In the genomic region with DNA sequence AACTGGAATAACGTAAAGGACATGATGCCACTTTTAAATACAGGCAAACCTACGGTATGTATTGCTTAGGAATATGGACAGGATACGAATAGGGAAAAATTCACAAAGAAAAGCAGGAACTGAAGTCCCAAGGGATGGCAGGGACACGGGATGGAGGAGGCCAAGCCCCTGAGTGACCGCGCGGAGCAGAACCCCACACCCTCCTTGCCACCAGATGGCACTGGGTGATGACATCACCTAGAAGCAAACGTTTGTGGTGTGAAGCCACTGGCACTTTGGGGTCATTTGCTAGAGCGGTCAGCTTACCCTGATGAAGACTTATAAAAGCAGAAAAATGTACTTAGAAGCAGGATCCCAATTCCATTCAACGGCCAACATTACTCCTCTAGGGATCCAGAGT, we compare ENCODE assay signal across 2 cellular contexts.
TF ChIP-seq lines count a peak whose summit lies in the region.

No MANE protein-coding gene starts in this region.

TF ChIP-seq in HCT116, 20 proteins besides CTCF, POLR2A, EP300 and RAD21:
- TF ChIP-seq SRF (IDR thresholded peaks at IDR 0.05; ENCODE audit: low read depth) (no peak), FOSL1 (IDR thresholded peaks at IDR 0.05; ENCODE audit: low read depth) (no peak), YY1 (IDR thresholded peaks at IDR 0.05; ENCODE audit: extremely low read depth, insufficient replicate concordance, low read depth, low read length) (no peak), CBX3 (IDR thresholded peaks at IDR 0.05; ENCODE audit: low read depth) (no peak), MAX (IDR thresholded peaks at IDR 0.05) (no peak), EGR1 (IDR thresholded peaks at IDR 0.05; ENCODE audit: low read depth) (no peak), SIN3A (IDR thresholded peaks at IDR 0.05; ENCODE audit: low read depth) (no peak), SP1 (IDR thresholded peaks at IDR 0.05; ENCODE audit: low read depth) (no peak), CEBPB (IDR thresholded peaks at IDR 0.05; ENCODE audit: low read depth) (no peak), EZH2phosphoT487 (IDR thresholded peaks at IDR 0.05; ENCODE audit: borderline replicate concordance) (no peak), EZH2 (IDR thresholded peaks at IDR 0.05) (no peak), ZFX (IDR thresholded peaks at IDR 0.05) (no peak), ELF1 (IDR thresholded peaks at IDR 0.05; ENCODE audit: borderline replicate concordance, low read depth) (no peak), POLR2AphosphoS5 (IDR thresholded peaks at IDR 0.05; ENCODE audit: low read depth, low read length) (no peak), ZNF274 (IDR thresholded peaks at IDR 0.05; ENCODE audit: low read depth, low read length) (no peak), TCF7L2 (IDR thresholded peaks at IDR 0.05; ENCODE audit: borderline replicate concordance, extremely low read depth, insufficient read depth, insufficient read length) (no peak), JUND (IDR thresholded peaks at IDR 0.05) (no peak), ATF3 (IDR thresholded peaks at IDR 0.05) (no peak)
- TF ChIP-seq, protein P1, sequence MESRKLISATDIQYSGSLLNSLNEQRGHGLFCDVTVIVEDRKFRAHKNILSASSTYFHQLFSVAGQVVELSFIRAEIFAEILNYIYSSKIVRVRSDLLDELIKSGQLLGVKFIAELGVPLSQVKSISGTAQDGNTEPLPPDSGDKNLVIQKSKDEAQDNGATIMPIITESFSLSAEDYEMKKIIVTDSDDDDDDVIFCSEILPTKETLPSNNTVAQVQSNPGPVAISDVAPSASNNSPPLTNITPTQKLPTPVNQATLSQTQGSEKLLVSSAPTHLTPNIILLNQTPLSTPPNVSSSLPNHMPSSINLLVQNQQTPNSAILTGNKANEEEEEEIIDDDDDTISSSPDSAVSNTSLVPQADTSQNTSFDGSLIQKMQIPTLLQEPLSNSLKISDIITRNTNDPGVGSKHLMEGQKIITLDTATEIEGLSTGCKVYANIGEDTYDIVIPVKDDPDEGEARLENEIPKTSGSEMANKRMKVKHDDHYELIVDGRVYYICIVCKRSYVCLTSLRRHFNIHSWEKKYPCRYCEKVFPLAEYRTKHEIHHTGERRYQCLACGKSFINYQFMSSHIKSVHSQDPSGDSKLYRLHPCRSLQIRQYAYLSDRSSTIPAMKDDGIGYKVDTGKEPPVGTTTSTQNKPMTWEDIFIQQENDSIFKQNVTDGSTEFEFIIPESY (IDR thresholded peaks at IDR 0.05; ENCODE audit: extremely low read depth, insufficient replicate concordance, low read length) = no peak
- TF ChIP-seq, protein P2, sequence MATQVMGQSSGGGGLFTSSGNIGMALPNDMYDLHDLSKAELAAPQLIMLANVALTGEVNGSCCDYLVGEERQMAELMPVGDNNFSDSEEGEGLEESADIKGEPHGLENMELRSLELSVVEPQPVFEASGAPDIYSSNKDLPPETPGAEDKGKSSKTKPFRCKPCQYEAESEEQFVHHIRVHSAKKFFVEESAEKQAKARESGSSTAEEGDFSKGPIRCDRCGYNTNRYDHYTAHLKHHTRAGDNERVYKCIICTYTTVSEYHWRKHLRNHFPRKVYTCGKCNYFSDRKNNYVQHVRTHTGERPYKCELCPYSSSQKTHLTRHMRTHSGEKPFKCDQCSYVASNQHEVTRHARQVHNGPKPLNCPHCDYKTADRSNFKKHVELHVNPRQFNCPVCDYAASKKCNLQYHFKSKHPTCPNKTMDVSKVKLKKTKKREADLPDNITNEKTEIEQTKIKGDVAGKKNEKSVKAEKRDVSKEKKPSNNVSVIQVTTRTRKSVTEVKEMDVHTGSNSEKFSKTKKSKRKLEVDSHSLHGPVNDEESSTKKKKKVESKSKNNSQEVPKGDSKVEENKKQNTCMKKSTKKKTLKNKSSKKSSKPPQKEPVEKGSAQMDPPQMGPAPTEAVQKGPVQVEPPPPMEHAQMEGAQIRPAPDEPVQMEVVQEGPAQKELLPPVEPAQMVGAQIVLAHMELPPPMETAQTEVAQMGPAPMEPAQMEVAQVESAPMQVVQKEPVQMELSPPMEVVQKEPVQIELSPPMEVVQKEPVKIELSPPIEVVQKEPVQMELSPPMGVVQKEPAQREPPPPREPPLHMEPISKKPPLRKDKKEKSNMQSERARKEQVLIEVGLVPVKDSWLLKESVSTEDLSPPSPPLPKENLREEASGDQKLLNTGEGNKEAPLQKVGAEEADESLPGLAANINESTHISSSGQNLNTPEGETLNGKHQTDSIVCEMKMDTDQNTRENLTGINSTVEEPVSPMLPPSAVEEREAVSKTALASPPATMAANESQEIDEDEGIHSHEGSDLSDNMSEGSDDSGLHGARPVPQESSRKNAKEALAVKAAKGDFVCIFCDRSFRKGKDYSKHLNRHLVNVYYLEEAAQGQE (IDR thresholded peaks at IDR 0.05; ENCODE audit: low read depth) = no peak

TF ChIP-seq in GM12878, 131 proteins besides CTCF, POLR2A, EP300 and RAD21:
- TF ChIP-seq KLF5 (IDR thresholded peaks at IDR 0.05; ENCODE audit: partially characterized antibody) = no peak
